ENCODE assay signal across 20 cellular contexts in the genomic region with DNA sequence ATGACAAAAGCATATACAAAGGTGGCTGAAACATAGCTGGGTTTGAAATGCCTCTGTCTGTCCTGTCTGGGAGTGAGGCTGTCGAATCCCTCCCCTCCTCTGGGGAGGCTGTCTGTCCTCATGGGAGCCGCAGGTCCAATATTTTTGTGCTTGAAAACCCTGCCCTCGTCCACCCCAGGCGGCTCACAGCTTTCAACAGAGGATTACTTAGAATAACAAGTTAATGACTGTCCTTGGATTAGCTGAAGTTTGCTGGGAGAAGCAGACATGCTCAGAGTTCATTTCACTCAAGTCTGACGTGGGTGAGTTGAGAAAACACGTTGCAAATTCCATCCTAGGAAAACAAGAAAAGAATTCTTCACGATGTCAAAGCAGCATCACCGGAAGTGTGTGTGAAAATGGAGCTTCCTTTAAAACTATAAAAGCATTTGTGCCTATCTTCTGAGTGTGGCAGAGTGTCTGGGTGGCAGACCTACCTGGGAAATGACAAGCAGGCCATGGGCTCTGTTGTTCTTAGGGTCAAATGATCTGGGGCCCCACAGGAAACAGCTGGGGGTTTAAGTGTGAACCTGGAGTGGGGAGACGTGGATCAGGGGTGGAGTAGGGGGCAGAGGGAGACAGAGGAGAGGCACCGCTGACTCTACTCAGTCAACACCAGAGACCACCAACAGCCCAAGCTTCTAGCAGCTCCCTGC.
DNase-seq lines count a peak whose midpoint lies in the region; ATAC-seq and TF ChIP-seq lines count a peak whose summit lies in the region.
"Had no signal": no experiment of that assay in that cellular context is flagged by ENCODE, and none has a peak within 500 bp of the region (broad histone marks: within the 10 kb centered on the region; RNA-seq: fewer than 3 reads in every experiment).

No MANE protein-coding gene starts in this region.

- no peak overlapping the region for H3K4me3 ChIP-seq in AG10803 (ENCODE audit: low read length)
- no peak overlapping the region for H3K4me3 ChIP-seq in RWPE2 (ENCODE audit: severe bottlenecking)
- no peak overlapping the region for H3K4me3 ChIP-seq in fibroblast of lung (replicated peaks in 1 of 4; ENCODE audit: control extremely low read depth in 1 of 4, insufficient read depth in 1 of 4, low read depth in 3 of 4, low read length in 4 of 4)
- no peak overlapping the region for H3K4me3 ChIP-seq in upper lobe of right lung
- H3K4me3 ChIP-seq: GM12878 had no signal

- peaks cover 7% of the 10 kb centered on the region for H3K9me3 Mint-ChIP-seq in neural crest cell
- H3K9me3 Mint-ChIP-seq: activated CD8-positive, alpha-beta T cell treated with anti-CD3 and anti-CD28 coated beads for 36 hours; activated T-helper 1 cell treated with anti-CD3 and anti-CD28 coated beads, Interleukin-12 subunit alpha, Interleukin-12 subunit beta, Interleukin-2, Interleukin-4 antibody, amounts not matched to agents 30 ng/mL and 10 ng/mL and 1 ng/mL, durations not matched to agents 14 hours and 24 hours and 36 hours had no signal

- H3K4me1 ChIP-seq in RWPE2 (ENCODE audit: insufficient read depth, poor library complexity, severe bottlenecking) (peaks cover 19% of the 10 kb centered on the region), fibroblast of lung (ENCODE audit: control insufficient read depth, extremely low read depth, insufficient read depth, low read length) (no peaks in the 10 kb centered on the region), upper lobe of right lung (no peaks in the 10 kb centered on the region)

- peak; percentile 61 for DNase-seq in AG10803 (ENCODE audit: low read depth)
- no peak for DNase-seq in RWPE2 (ENCODE audit: low spot score)
- peak; percentile 3 to 7 for DNase-seq in fibroblast of lung (ENCODE audit: low read depth in 2 of 2)
- DNase-seq in neural crest cell (ENCODE audit: low read depth, low spot score): no peak
- no peak for DNase-seq in HUDEP-2 (lab: John Stamatoyannopoulos, UW; ENCODE audit: unreplicated experiment in 76 of 76)
- no peak for DNase-seq in pons (ENCODE audit: low spot score)
- DNase-seq in upper lobe of right lung: no peak
- no peak for DNase-seq in activated naive CD4-positive, alpha-beta T cell (lab: John Stamatoyannopoulos, UW)
- DNase-seq: activated CD8-positive, alpha-beta T cell treated with anti-CD3 and anti-CD28 coated beads for 36 hours; erythroblast; head of caudate nucleus; NCI-H1092; NCI-H2171 treated with DMSO at 0.1 percent for 48 hours; NK-92 treated with Interleukin-12 subunit alpha and Interleukin-12 subunit beta, amount 100 ng/mL, for 24 hours; substantia nigra; T-helper 1 cell had no signal

- no peaks in the 10 kb centered on the region for H3K79me2 ChIP-seq in fibroblast of lung (ENCODE audit: control insufficient read depth, insufficient read depth, low read length)

- H3K9ac ChIP-seq in fibroblast of lung (ENCODE audit: insufficient read depth, low read length): no peak overlapping the region
- H3K9ac ChIP-seq: KMS-11 had no signal

- intact Hi-C loops in upper lobe of right lung (cut with DNase I): no loop called here

- ATAC-seq in RWPE2 (ENCODE audit: low read depth) (no peak), upper lobe of right lung (no peak)
- ATAC-seq: activated CD8-positive, alpha-beta T cell treated with anti-CD3 and anti-CD28 coated beads for 36 hours; GM12878 had no signal

- H4K20me1 ChIP-seq in fibroblast of lung (ENCODE audit: control insufficient read depth, extremely low read depth, insufficient read depth, low read length): no peaks in the 10 kb centered on the region

- TF ChIP-seq CTCF in AG10803 (conservative IDR thresholded peaks at IDR 0.05; ENCODE audit: low read length): no peak
- no peak for TF ChIP-seq CTCF in RWPE2 (IDR thresholded peaks at IDR 0.05; ENCODE audit: poor library complexity, severe bottlenecking)
- TF ChIP-seq CTCF in fibroblast of lung (conservative IDR thresholded peaks at IDR 0.05 in 1 of 2, IDR thresholded peaks at IDR 0.05 in 1 of 2; ENCODE audit: low read depth in 1 of 2, low read length in 2 of 2): no peak
- no peak for TF ChIP-seq CTCF in neural crest cell (conservative IDR thresholded peaks at IDR 0.05)
- TF ChIP-seq CTCF in upper lobe of right lung (IDR thresholded peaks at IDR 0.05): no peak

- H3K36me3 ChIP-seq in RWPE2 (ENCODE audit: low read depth) (no peaks in the 10 kb centered on the region), fibroblast of lung (ENCODE audit: control insufficient read depth, insufficient read depth, low read length) (no peaks in the 10 kb centered on the region), upper lobe of right lung (no peaks in the 10 kb centered on the region)

- H3K4me1 Mint-ChIP-seq in neural crest cell: peaks cover 31% of the 10 kb centered on the region

- H3K27me3 Mint-ChIP-seq in neural crest cell (ENCODE audit: low read depth): no peaks in the 10 kb centered on the region

- H3K4me2 ChIP-seq in fibroblast of lung (ENCODE audit: extremely low read depth, insufficient read depth, low read length): no peak overlapping the region
- H3K4me2 ChIP-seq: KMS-11 had no signal

- H3K27ac ChIP-seq in RWPE2 (ENCODE audit: poor library complexity, severe bottlenecking): peak overlapping the region; percentile 14
- no peak overlapping the region for H3K27ac ChIP-seq in fibroblast of lung (ENCODE audit: insufficient read depth, low read length)
- no peak overlapping the region for H3K27ac ChIP-seq in upper lobe of right lung
- H3K27ac ChIP-seq: KMS-11, RWPE1 had no signal

- H3K9me3 ChIP-seq in RWPE2 (ENCODE audit: severe bottlenecking) (no peaks in the 10 kb centered on the region), fibroblast of lung (ENCODE audit: control insufficient read depth, insufficient read depth, low read depth, low read length) (no peaks in the 10 kb centered on the region), upper lobe of right lung (no peaks in the 10 kb centered on the region)

- no peak overlapping the region for H3K4me3 Mint-ChIP-seq in neural crest cell
- H3K4me3 Mint-ChIP-seq: activated CD8-positive, alpha-beta T cell treated with anti-CD3 and anti-CD28 coated beads for 36 hours; activated T-helper 1 cell treated with anti-CD3 and anti-CD28 coated beads, Interleukin-12 subunit alpha, Interleukin-12 subunit beta, Interleukin-2, Interleukin-4 antibody, amounts not matched to agents 30 ng/mL and 10 ng/mL and 1 ng/mL, durations not matched to agents 14 hours and 24 hours and 36 hours had no signal

- H2AFZ ChIP-seq in fibroblast of lung (ENCODE audit: low read length): no peak overlapping the region

- H3K27me3 ChIP-seq in RWPE2 (ENCODE audit: insufficient read depth, poor library complexity, severe bottlenecking) (no peaks in the 10 kb centered on the region), fibroblast of lung (ENCODE audit: control insufficient read depth, insufficient read depth, low read length) (no peaks in the 10 kb centered on the region), upper lobe of right lung (no peaks in the 10 kb centered on the region)

- H3K36me3 Mint-ChIP-seq in neural crest cell (ENCODE audit: low read depth): no peaks in the 10 kb centered on the region

- H3K27ac Mint-ChIP-seq in neural crest cell (ENCODE audit: unreplicated experiment): peak overlapping the region; percentile 68
- H3K27ac Mint-ChIP-seq: activated CD8-positive, alpha-beta T cell treated with anti-CD3 and anti-CD28 coated beads for 36 hours; activated T-helper 1 cell treated with anti-CD3 and anti-CD28 coated beads, Interleukin-12 subunit alpha, Interleukin-12 subunit beta, Interleukin-2, Interleukin-4 antibody, amounts not matched to agents 30 ng/mL and 10 ng/mL and 1 ng/mL, durations not matched to agents 14 hours and 24 hours and 36 hours had no signal

Comparison
In these comparisons a context has a peak if more than half of its experiments do, and no peak if none do; other contexts are left out.
1. DNase-seq: peak in AG10803 (single experiment) and fibroblast of lung (2 of 2); none in RWPE2 (single experiment), neural crest cell (single experiment), HUDEP-2 (0 of 76), pons (single experiment), upper lobe of right lung (single experiment) and activated naive CD4-positive, alpha-beta T cell (0 of 4).